ENCODE assay signal across 1 cellular context in the genomic region with DNA sequence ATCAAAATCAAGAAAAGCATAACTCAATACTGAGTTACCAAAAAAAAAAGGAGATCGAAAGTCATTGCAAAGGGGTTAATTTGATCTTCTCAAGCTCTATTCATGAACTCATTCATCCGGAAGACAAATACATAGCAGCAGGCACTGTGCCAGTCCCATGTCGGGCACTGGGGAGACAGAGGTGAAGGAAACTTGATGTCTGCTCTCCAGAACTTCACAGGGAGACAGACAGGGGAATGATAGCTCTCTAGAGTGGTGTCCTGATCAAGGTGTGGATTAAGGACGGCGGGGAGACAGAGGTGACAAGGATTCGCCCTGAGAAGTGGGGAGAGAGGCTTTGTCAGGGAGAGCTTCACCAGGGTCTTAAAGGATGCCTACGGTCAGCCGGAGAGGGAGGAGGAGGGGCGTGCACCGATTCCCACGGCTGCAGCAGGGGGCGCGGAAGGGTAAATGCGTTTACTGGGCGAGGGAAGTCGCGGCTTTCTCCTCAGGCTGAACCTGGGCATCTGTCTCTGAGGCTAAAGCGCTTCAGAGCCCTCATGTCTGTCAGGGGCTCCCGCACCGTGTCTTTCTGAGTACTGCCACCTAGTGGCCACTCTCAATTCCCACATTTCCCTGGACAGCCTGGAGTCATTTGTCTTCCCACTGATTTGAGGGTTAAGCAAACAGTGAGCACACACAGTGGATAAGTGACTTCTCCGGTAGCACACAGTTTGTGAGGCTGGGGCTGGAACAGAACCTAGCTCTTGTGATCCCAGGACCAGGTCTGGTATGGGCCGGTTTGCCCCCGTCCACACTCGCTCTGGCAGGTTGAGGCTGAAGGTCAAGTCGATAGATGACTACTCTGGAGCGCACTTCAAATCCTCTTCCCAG.
TF ChIP-seq lines count a peak whose summit lies in the region.

No MANE protein-coding gene starts in this region.

TF ChIP-seq in K562, 482 proteins besides CTCF, POLR2A, EP300 and RAD21 (continued from another document):
- TF ChIP-seq, protein P1, sequence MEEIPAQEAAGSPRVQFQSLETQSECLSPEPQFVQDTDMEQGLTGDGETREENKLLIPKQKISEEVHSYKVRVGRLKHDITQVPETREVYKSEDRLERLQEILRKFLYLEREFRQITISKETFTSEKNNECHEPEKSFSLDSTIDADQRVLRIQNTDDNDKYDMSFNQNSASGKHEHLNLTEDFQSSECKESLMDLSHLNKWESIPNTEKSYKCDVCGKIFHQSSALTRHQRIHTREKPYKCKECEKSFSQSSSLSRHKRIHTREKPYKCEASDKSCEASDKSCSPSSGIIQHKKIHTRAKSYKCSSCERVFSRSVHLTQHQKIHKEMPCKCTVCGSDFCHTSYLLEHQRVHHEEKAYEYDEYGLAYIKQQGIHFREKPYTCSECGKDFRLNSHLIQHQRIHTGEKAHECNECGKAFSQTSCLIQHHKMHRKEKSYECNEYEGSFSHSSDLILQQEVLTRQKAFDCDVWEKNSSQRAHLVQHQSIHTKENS (CRISPR knock-in tag; IDR thresholded peaks at IDR 0.05), result no peak
- TF ChIP-seq BCL6 (CRISPR knock-in tag; IDR thresholded peaks at IDR 0.05) (no peak), FOXA3 (CRISPR knock-in tag; conservative IDR thresholded peaks at IDR 0.05 in 1 of 2, IDR thresholded peaks at IDR 0.05 in 1 of 2) (0 out of 4 replicates have a peak, but pooled peaks of 1 of the 2 experiments have one; percentile 52), SPI1 (IDR thresholded peaks at IDR 0.05; ENCODE audit: borderline replicate concordance, low read depth, low read length) (no peak)
- TF ChIP-seq, protein P2, sequence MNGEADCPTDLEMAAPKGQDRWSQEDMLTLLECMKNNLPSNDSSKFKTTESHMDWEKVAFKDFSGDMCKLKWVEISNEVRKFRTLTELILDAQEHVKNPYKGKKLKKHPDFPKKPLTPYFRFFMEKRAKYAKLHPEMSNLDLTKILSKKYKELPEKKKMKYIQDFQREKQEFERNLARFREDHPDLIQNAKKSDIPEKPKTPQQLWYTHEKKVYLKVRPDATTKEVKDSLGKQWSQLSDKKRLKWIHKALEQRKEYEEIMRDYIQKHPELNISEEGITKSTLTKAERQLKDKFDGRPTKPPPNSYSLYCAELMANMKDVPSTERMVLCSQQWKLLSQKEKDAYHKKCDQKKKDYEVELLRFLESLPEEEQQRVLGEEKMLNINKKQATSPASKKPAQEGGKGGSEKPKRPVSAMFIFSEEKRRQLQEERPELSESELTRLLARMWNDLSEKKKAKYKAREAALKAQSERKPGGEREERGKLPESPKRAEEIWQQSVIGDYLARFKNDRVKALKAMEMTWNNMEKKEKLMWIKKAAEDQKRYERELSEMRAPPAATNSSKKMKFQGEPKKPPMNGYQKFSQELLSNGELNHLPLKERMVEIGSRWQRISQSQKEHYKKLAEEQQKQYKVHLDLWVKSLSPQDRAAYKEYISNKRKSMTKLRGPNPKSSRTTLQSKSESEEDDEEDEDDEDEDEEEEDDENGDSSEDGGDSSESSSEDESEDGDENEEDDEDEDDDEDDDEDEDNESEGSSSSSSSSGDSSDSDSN (IDR thresholded peaks at IDR 0.05; ENCODE audit: borderline replicate concordance in 1 of 2, low read depth in 2 of 2, low read length in 2 of 2), result no peak
- TF ChIP-seq, protein P3, sequence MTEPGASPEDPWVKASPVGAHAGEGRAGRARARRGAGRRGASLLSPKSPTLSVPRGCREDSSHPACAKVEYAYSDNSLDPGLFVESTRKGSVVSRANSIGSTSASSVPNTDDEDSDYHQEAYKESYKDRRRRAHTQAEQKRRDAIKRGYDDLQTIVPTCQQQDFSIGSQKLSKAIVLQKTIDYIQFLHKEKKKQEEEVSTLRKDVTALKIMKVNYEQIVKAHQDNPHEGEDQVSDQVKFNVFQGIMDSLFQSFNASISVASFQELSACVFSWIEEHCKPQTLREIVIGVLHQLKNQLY (CRISPR knock-in tag; conservative IDR thresholded peaks at IDR 0.05), result no peak
